26 cellular contexts compared by ENCODE assay signal in genomic region chr1:43592974-43593683, GRCh38.
"Had no signal": no experiment of that assay in that cellular context is flagged by ENCODE, and none has a peak within 500 bp of the region (broad histone marks: within the 10 kb centered on the region; RNA-seq: fewer than 3 reads in every experiment).

No MANE protein-coding gene starts in this region.

- H3K4me3 ChIP-seq: Peyer's patch had no signal

- H3K27ac ChIP-seq: brain microvascular endothelial cell, Peyer's patch had no signal

- H3K4me1 Mint-ChIP-seq: activated CD4-positive, alpha-beta T cell treated with anti-CD3 and anti-CD28 coated beads, Interleukin-2, amount 10 ng/mL, durations not matched to agents 24 days and 14 days had no signal

- FAIRE-seq: TTC549 had no signal

- H3K27me3 Mint-ChIP-seq: activated CD4-positive, alpha-beta T cell treated with anti-CD3 and anti-CD28 coated beads, Interleukin-2, amount 10 ng/mL, durations not matched to agents 24 days and 14 days; activated T-cell treated with anti-CD3 and anti-CD28 coated beads, Interleukin-2, amount 50 U/mL, for 24 hours had no signal

- H3K36me3 Mint-ChIP-seq: activated naive CD4-positive, alpha-beta T cell treated with anti-CD3 and anti-CD28 coated beads, Interleukin-2, amount 50 U/mL, for 72 hours had no signal

- H3K9me3 ChIP-seq: Peyer's patch had no signal

- DNase-seq: activated CD4-positive, alpha-beta T cell treated with anti-CD3 and anti-CD28 coated beads, Interleukin-2, amount 10 ng/mL, durations not matched to agents 24 days and 14 days; activated CD4-positive, alpha-beta T cell treated with anti-CD3 and anti-CD28 coated beads, Interleukin-2, amount 50 U/mL, for 48 hours; activated CD8-positive, alpha-beta T cell treated with anti-CD3 and anti-CD28 coated beads, Interleukin-2, amount 10 ng/mL, durations not matched to agents 7 days and 5 days; activated gamma-delta T cell; activated naive CD4-positive, alpha-beta T cell treated with anti-CD3 and anti-CD28 coated beads for 36 hours; activated T-cell treated with anti-CD3 and anti-CD28 coated beads, Interleukin-2, amount 50 U/mL, for 24 hours; anterior cingulate cortex; brain microvascular endothelial cell; central memory CD4-positive, alpha-beta T cell; NCI-H1105 treated with DMSO at 0.1 percent for 48 hours; NCI-H1436; NCI-H1694; NCI-H1930; NCI-H2081 treated with DMSO at 0.1 percent for 48 hours; NCI-H226; NCI-H446 treated with DMSO at 0.1 percent for 48 hours; NCI-H524 treated with DMSO at 0.1 percent for 48 hours; PC-3; Peyer's patch; Right ventricle myocardium superior; SW 1271 had no signal

- H3K27me3 ChIP-seq: brain microvascular endothelial cell, Peyer's patch had no signal

- H3K27ac Mint-ChIP-seq: activated CD4-positive, alpha-beta T cell treated with anti-CD3 and anti-CD28 coated beads, Interleukin-2, amount 10 ng/mL, durations not matched to agents 24 days and 14 days; activated CD8-positive, alpha-beta T cell treated with anti-CD3 and anti-CD28 coated beads, Interleukin-2, amount 10 ng/mL, durations not matched to agents 7 days and 5 days; activated naive CD4-positive, alpha-beta T cell treated with anti-CD3 and anti-CD28 coated beads for 36 hours; activated naive CD4-positive, alpha-beta T cell treated with anti-CD3 and anti-CD28 coated beads, Interleukin-2, amount 50 U/mL, for 72 hours; activated T-cell treated with anti-CD3 and anti-CD28 coated beads, Interleukin-2, amount 50 U/mL, for 24 hours; activated T-helper 2 cell treated with anti-CD3 and anti-CD28 coated beads, Interferon-gamma antibody, Interleukin-2, Interleukin-4, amounts not matched to agents 10 μg/mL and 5 μg/mL and 100 μg/mL, durations not matched to agents 14 hours and 24 hours and 36 hours; T-helper 1 cell treated with Interleukin-12 subunit alpha and Interleukin-12 subunit beta and Interleukin-4 antibody, amounts not matched to agents 30 μg/mL and 1 μg/mL, for 36 hours; T-helper 2 cell treated with Interferon-gamma antibody and Interleukin-4, amounts not matched to agents 5 μg/mL and 100 μg/mL, for 36 hours had no signal

- ATAC-seq: activated CD8-positive, alpha-beta T cell treated with anti-CD3 and anti-CD28 coated beads, Interleukin-2, amount 10 ng/mL, durations not matched to agents 7 days and 5 days; PC-3 had no signal

- H3K4me3 Mint-ChIP-seq: activated CD4-positive, alpha-beta T cell treated with anti-CD3 and anti-CD28 coated beads, Interleukin-2, amount 10 ng/mL, durations not matched to agents 24 days and 14 days; activated CD8-positive, alpha-beta T cell treated with anti-CD3 and anti-CD28 coated beads, Interleukin-2, amount 10 ng/mL, durations not matched to agents 7 days and 5 days; activated naive CD4-positive, alpha-beta T cell treated with anti-CD3 and anti-CD28 coated beads for 36 hours; activated T-cell treated with anti-CD3 and anti-CD28 coated beads, Interleukin-2, amount 50 U/mL, for 24 hours; T-helper 1 cell treated with Interleukin-12 subunit alpha and Interleukin-12 subunit beta and Interleukin-4 antibody, amounts not matched to agents 30 μg/mL and 1 μg/mL, for 36 hours; T-helper 2 cell treated with Interferon-gamma antibody and Interleukin-4, amounts not matched to agents 5 μg/mL and 100 μg/mL, for 36 hours had no signal

- H3K9me3 Mint-ChIP-seq: activated CD4-positive, alpha-beta T cell treated with anti-CD3 and anti-CD28 coated beads, Interleukin-2, amount 10 ng/mL, durations not matched to agents 24 days and 14 days; activated naive CD4-positive, alpha-beta T cell treated with anti-CD3 and anti-CD28 coated beads for 36 hours; activated naive CD4-positive, alpha-beta T cell treated with anti-CD3 and anti-CD28 coated beads, Interleukin-2, amount 50 U/mL, for 72 hours; activated T-cell treated with anti-CD3 and anti-CD28 coated beads, Interleukin-2, amount 50 U/mL, for 24 hours; activated T-helper 2 cell treated with anti-CD3 and anti-CD28 coated beads, Interferon-gamma antibody, Interleukin-2, Interleukin-4, amounts not matched to agents 10 μg/mL and 5 μg/mL and 100 μg/mL, durations not matched to agents 14 hours and 24 hours and 36 hours; T-helper 1 cell treated with Interleukin-12 subunit alpha and Interleukin-12 subunit beta and Interleukin-4 antibody, amounts not matched to agents 30 μg/mL and 1 μg/mL, for 36 hours; T-helper 2 cell treated with Interferon-gamma antibody and Interleukin-4, amounts not matched to agents 5 μg/mL and 100 μg/mL, for 36 hours had no signal

- H3K4me1 ChIP-seq: Peyer's patch had no signal
